8 cellular contexts compared by ENCODE assay signal in the genomic region with DNA sequence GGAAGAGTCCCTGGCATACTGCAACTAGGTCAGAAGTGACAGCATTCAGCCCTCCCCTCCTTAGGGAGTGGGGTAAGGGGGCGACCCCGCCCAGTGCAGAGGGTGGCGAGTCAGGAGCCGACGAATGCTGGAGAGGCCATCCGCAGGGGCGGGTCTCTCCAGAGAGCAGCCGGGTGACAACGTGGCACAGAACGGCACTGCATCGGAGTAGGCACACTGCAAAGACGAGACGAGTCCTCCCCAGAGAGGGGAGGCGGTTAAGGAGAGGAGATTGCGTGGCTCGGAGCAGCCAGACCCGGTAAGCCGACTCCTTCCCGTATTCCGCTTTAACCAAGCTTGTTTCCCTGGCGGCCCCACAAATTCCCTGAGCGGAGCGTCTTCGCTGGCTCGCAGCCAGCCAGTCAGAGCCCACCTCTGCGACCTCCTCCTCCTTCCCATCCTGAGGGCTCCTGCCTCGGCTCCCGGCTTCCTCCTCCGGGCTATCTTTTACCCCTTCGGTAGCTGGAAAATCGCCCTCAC. TPM values are rescaled to one million over a fixed set of nuclear protein-coding genes. Genes with fewer than 3 reads are reported as not detected.
DNase-seq lines count a peak whose midpoint lies in the region; ATAC-seq, FAIRE-seq and TF ChIP-seq lines count a peak whose summit lies in the region.

No MANE protein-coding gene starts in this region.

- peak; percentile 59 for FAIRE-seq in endothelial cell of umbilical vein (lab: Jason Lieb, UNC)
- no peak for FAIRE-seq in small intestine (lab: Jason Lieb, UNC)

- in situ Hi-C loops in Caki2 (cut with HindIII; ENCODE audit: low pct_unique_long_range_greater_than_20kb, low sequenced_read_pairs) = no loop called here

- BruUV-seq in endothelial cell of umbilical vein (replicated peaks; lab: Mats Ljungman, UMichigan) = TSS peak; percentile 70

- peaks cover 3% of the 10 kb centered on the region for H3K4me1 ChIP-seq in endothelial cell of umbilical vein (ENCODE audit: control insufficient read depth, extremely low read depth, insufficient read depth, low read length)
- no peaks in the 10 kb centered on the region for H3K4me1 ChIP-seq in small intestine (ENCODE audit: control insufficient read depth in 2 of 2, insufficient read depth in 1 of 2, low read depth in 1 of 2, low read length in 1 of 2)

- 1 to 40% (median 31%) methylated on average over 10 to 31 of the region's 31 CpGs for WGBS in small intestine, 3 donors

- H3K4me3 ChIP-seq in endothelial cell of umbilical vein (replicated peaks in 1 of 3; ENCODE audit: insufficient read depth in 1 of 3, low read depth in 1 of 3, low read length in 3 of 3) (peak overlapping the region; percentile 47 to 87 (median 49)), small intestine (ENCODE audit: low read depth in 1 of 2, low read length in 2 of 2) (no peak overlapping the region)

- no peaks in the 10 kb centered on the region for H3K9me3 Mint-ChIP-seq in naive thymus-derived CD8-positive, alpha-beta T cell

- H2AFZ ChIP-seq in endothelial cell of umbilical vein (ENCODE audit: low read depth, low read length) = peak overlapping the region; percentile 72

- no peaks in the 10 kb centered on the region for H4K20me1 ChIP-seq in endothelial cell of umbilical vein (replicated peaks; ENCODE audit: control insufficient read depth, extremely low read depth, insufficient read depth, low read length)

- no peak overlapping the region for H3K27ac Mint-ChIP-seq in naive thymus-derived CD8-positive, alpha-beta T cell

- H3K4me1 Mint-ChIP-seq in naive thymus-derived CD8-positive, alpha-beta T cell = peaks cover 4 to 20% (median 7%) of the 10 kb centered on the region in 4 donors

- H3K36me3 Mint-ChIP-seq in naive thymus-derived CD8-positive, alpha-beta T cell = no peaks in the 10 kb centered on the region

- H3K27me3 Mint-ChIP-seq in naive thymus-derived CD8-positive, alpha-beta T cell = peaks cover 4 to 19% (median 5%) of the 10 kb centered on the region in 5 donors

- H3K9me3 ChIP-seq in endothelial cell of umbilical vein (replicated peaks; ENCODE audit: control insufficient read depth, insufficient read depth, low read length) = no peaks in the 10 kb centered on the region
- H3K9me3 ChIP-seq in small intestine (ENCODE audit: control insufficient read depth, low read depth) = no peaks in the 10 kb centered on the region

- H3K36me3 ChIP-seq in endothelial cell of umbilical vein (ENCODE audit: control insufficient read depth in 2 of 2, extremely low read depth in 1 of 2, insufficient read depth in 2 of 2, low read length in 2 of 2) (no peaks in the 10 kb centered on the region), small intestine (ENCODE audit: control insufficient read depth in 2 of 2, insufficient read depth in 2 of 2, low read length in 2 of 2) (no peaks in the 10 kb centered on the region)

- peak overlapping the region; percentile 75 for H3K4me2 ChIP-seq in endothelial cell of umbilical vein (ENCODE audit: insufficient read depth, low read length)

- DNase-seq in Caki2 (ENCODE audit: low read depth) (peak; percentile 85), NCI-H69 (lab: John Stamatoyannopoulos, UW) (peak; percentile 74), endothelial cell of umbilical vein (ENCODE audit: low read depth, low spot score) (peak; percentile 27), DMS 273 treated with DMSO at 0.1 percent for 48 hours (lab: John Stamatoyannopoulos, UW) (no peak), GM19240 (ENCODE audit: insufficient read length, low spot score) (no peak), small intestine (no peak)
- DNase-seq in naive thymus-derived CD8-positive, alpha-beta T cell = peak in 1 of 10 donors; percentile 11

- peak overlapping the region; percentile 79 for H3K9ac ChIP-seq in endothelial cell of umbilical vein (replicated peaks; ENCODE audit: extremely low read depth, insufficient read depth, low read length)

- intact Hi-C loops in endothelial cell of umbilical vein (cut with micrococcal nuclease) = loop anchor here (10.0 kb wide), 1 partner anchor 510 kb away; no protein-coding TSS in a partner anchor

- POLR2A ChIA-PET in endothelial cell of umbilical vein (lab: Charles Lee) = no interaction called here
- POLR2A ChIA-PET in naive thymus-derived CD8-positive, alpha-beta T cell (lab: Charles Lee) = no interaction called here

- no peaks in the 10 kb centered on the region for H3K79me2 ChIP-seq in endothelial cell of umbilical vein (ENCODE audit: control insufficient read depth, insufficient read depth, low read length)

- TF ChIP-seq CTCF in endothelial cell of umbilical vein (IDR thresholded peaks at IDR 0.05; ENCODE audit: extremely low read depth in 1 of 2, insufficient read depth in 1 of 2, low read depth in 1 of 2, low read length in 2 of 2) = no peak

- H3K27me3 ChIP-seq in endothelial cell of umbilical vein (ENCODE audit: control insufficient read depth in 2 of 2, insufficient read depth in 2 of 2, low read length in 2 of 2) (no peaks in the 10 kb centered on the region), small intestine (ENCODE audit: control insufficient read depth in 2 of 2, insufficient read depth in 2 of 2, low read length in 2 of 2) (no peaks in the 10 kb centered on the region)

- ATAC-seq in naive thymus-derived CD8-positive, alpha-beta T cell = peak in 1 of 2 donors; percentile 59
- ATAC-seq in HG03025 (IDR thresholded peaks at IDR 0.05; ENCODE audit: low FRiP score, unreplicated experiment) = no peak

- CTCF ChIA-PET in endothelial cell of umbilical vein (lab: Charles Lee) = interaction anchor here (1.9 kb wide), 1 partner anchor 8 kb away, joined by 7 read pairs; no protein-coding TSS in a partner anchor

- H3K27ac ChIP-seq in endothelial cell of umbilical vein (ENCODE audit: insufficient read depth, low read depth, low read length) = peak overlapping the region; percentile 37
- H3K27ac ChIP-seq in small intestine (ENCODE audit: low read depth in 1 of 2, low read length in 1 of 2) = no peak overlapping the region

- dilution Hi-C loops in endothelial cell of umbilical vein (cut with MboI; ENCODE audit: extremely low pct_ligation_motif_present, low sequenced_read_pairs) = no loop called here

- H3K9me1 ChIP-seq in endothelial cell of umbilical vein (replicated peaks; ENCODE audit: control insufficient read depth, extremely low read depth, insufficient read depth, low read length) = no peaks in the 10 kb centered on the region

- H3K4me3 Mint-ChIP-seq in naive thymus-derived CD8-positive, alpha-beta T cell = peak overlapping the region; percentile 45 to 81 (median 58)

- no peak for TF ChIP-seq POLR2A in endothelial cell of umbilical vein (IDR thresholded peaks at IDR 0.05; ENCODE audit: low read depth, low read length)

TF ChIP-seq in endothelial cell of umbilical vein, 7 proteins besides CTCF, POLR2A, EP300 and RAD21:
- no peak for TF ChIP-seq EZH2 (IDR thresholded peaks at IDR 0.05; ENCODE audit: borderline replicate concordance, low read depth, low read length, severe bottlenecking)
- no peak for TF ChIP-seq MYC (IDR thresholded peaks at IDR 0.05; ENCODE audit: low read depth, low read length)
- no peak for TF ChIP-seq JUN (IDR thresholded peaks at IDR 0.05; ENCODE audit: borderline replicate concordance, insufficient read depth, insufficient read length, low read depth)
- no peak for TF ChIP-seq POLR2AphosphoS5 (IDR thresholded peaks at IDR 0.05; ENCODE audit: insufficient read depth, low read depth, low read length)
- TF ChIP-seq, protein P1, sequence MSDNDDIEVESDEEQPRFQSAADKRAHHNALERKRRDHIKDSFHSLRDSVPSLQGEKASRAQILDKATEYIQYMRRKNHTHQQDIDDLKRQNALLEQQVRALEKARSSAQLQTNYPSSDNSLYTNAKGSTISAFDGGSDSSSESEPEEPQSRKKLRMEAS (IDR thresholded peaks at IDR 0.05; ENCODE audit: insufficient read depth, insufficient read length) = no peak
- TF ChIP-seq GATA2 (IDR thresholded peaks at IDR 0.05; ENCODE audit: insufficient read depth, insufficient read length, low read depth, low read length) = no peak
- TF ChIP-seq FOS (IDR thresholded peaks at IDR 0.05; ENCODE audit: borderline replicate concordance, insufficient read depth, low read length) = no peak

RNA-seq across cellular contexts. Expression of a gene that starts 54.9 kb away (rescaled TPM):
- total RNA-seq in Caki2 (2014; rRNA removed; shearing (Covaris generic); ENCODE audit: low replicate concordance) = 26.1 and 31.3 TPM in 2 replicates
- 12.7 and 16.3 TPM in 2 replicates for total RNA-seq in endothelial cell of umbilical vein
- polyA plus RNA-seq in endothelial cell of umbilical vein (4.8 and 5.8 TPM in 2 replicates), small intestine (10 to 100 TPM in 1 of 3 donors, not detected in 2; 14.3 TPM)
- polyA plus RNA-seq in endothelial cell of umbilical vein (2011; cell fraction: cytosol; rRNA removed) = 7.8 and 9.1 TPM in 2 replicates
- polyA plus RNA-seq in endothelial cell of umbilical vein (2011; cell fraction: nucleus; rRNA removed) = 5.5 and 6.6 TPM in 2 replicates
- 2.7 and 3.7 TPM in 2 replicates for polyA plus RNA-seq in endothelial cell of umbilical vein (2012)
- polyA minus RNA-seq in endothelial cell of umbilical vein = 7.6 and 8.3 TPM in 2 replicates
- polyA minus RNA-seq in endothelial cell of umbilical vein (2011; cell fraction: cytosol; rRNA and poly(A)+ RNA removed) = not detected
- polyA minus RNA-seq in endothelial cell of umbilical vein (2011; cell fraction: nucleus; rRNA and poly(A)+ RNA removed) = 9.5 and 13.7 TPM in 2 replicates
- not detected for total RNA-seq in naive thymus-derived CD8-positive, alpha-beta T cell
- polyA plus RNA-seq in naive thymus-derived CD8-positive, alpha-beta T cell = under 1 TPM in 1 of 3 donors, not detected in 2; 0.31 TPM

Comparison
In these comparisons a context has a peak if more than half of its experiments do, and no peak if none do; other contexts are left out.
1. DNase-seq: peak in Caki2 (single experiment), NCI-H69 (single experiment) and endothelial cell of umbilical vein (single experiment); none in DMS 273 treated with DMSO at 0.1 percent for 48 hours (single experiment), GM19240 (single experiment) and small intestine (single experiment).
2. H3K4me3 ChIP-seq: peak in endothelial cell of umbilical vein (3 of 3); none in small intestine (0 of 2).
3. RNA of a gene that starts 54.9 kb away (total RNA-seq): 26.1 to 31.3 TPM in Caki2 and 12.7 to 16.3 TPM in endothelial cell of umbilical vein; not detected in naive thymus-derived CD8-positive, alpha-beta T cell; every median in the first group is over 10 times any median in the second.